In the genomic region with DNA sequence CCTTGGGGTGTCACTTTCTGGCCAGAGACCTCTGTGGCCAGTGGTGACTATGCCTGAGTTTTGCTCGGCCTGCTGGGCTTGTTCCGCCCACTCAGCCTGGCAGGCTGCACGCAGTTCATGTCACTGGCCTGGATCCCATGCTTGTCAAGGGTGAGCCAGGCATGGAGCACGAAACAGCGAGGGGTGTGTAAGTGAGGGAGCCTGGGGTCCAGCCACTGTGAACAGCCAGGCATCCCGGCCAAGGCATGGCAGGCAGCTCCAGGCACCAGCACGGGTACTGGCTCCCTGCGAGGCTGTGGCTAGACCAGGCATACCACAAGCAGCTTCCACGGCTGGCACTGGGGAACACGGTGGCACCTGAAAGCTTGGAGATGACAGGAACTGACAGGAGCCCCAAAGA, we compare ENCODE assay signal across 17 cellular contexts.
DNase-seq lines count a peak whose midpoint lies in the region; ATAC-seq and TF ChIP-seq lines count a peak whose summit lies in the region.
"Had no signal": no experiment of that assay in that cellular context is flagged by ENCODE, and none has a peak within 500 bp of the region (broad histone marks: within the 10 kb centered on the region; RNA-seq: fewer than 3 reads in every experiment).

No MANE protein-coding gene starts in this region.

- H3K27me3 ChIP-seq in H9 (ENCODE audit: insufficient read depth, low read length) (no peaks in the 10 kb centered on the region), dorsolateral prefrontal cortex (no peaks in the 10 kb centered on the region)

- no peak overlapping the region for H2BK15ac ChIP-seq in H9 (ENCODE audit: low read depth, low read length)

- no peaks in the 10 kb centered on the region for H3K79me1 ChIP-seq in H9 (ENCODE audit: insufficient read depth, low read depth, low read length, poor library complexity, severe bottlenecking)

- H2BK120ac ChIP-seq in H9 (ENCODE audit: low read depth, low read length, poor library complexity, severe bottlenecking), result no peak overlapping the region

- H4K20me1 ChIP-seq in H9 (ENCODE audit: control insufficient read depth, insufficient read depth, insufficient read length), result no peaks in the 10 kb centered on the region

- no peaks in the 10 kb centered on the region for H3K9me3 ChIP-seq in H9 (ENCODE audit: control insufficient read depth, low read depth, low read length)

- POLR2A ChIA-PET in HEK293T (lab: Yijun Ruan, JAX), result no interaction called here

- no peak overlapping the region for H3K18ac ChIP-seq in H9 (ENCODE audit: insufficient read length, low read depth, low read length)

- H3K27me3 Mint-ChIP-seq in H9 (ENCODE audit: low read depth), result no peaks in the 10 kb centered on the region
- H3K27me3 Mint-ChIP-seq: CD4-positive, alpha-beta memory T cell had no signal

- H3K4me3 Mint-ChIP-seq in H9, result no peak overlapping the region
- no peak overlapping the region for H3K4me3 Mint-ChIP-seq in stimulated activated effector memory CD8-positive, alpha-beta T cell treated with anti-CD3 and anti-CD28 coated beads, Interleukin-12 subunit alpha, Interleukin-12 subunit beta, amount 100 ng/mL, for 72 hours
- H3K4me3 Mint-ChIP-seq: CD4-positive, alpha-beta memory T cell had no signal

- H3K23ac ChIP-seq in H9 (ENCODE audit: insufficient read length, low read depth, low read length), result no peak overlapping the region

- H3K27ac Mint-ChIP-seq in H9, result no peak overlapping the region
- no peak overlapping the region for H3K27ac Mint-ChIP-seq in stimulated activated effector memory CD8-positive, alpha-beta T cell treated with anti-CD3 and anti-CD28 coated beads, Interleukin-12 subunit alpha, Interleukin-12 subunit beta, amount 100 ng/mL, for 72 hours
- H3K27ac Mint-ChIP-seq: CD4-positive, alpha-beta memory T cell had no signal

- H3K56ac ChIP-seq in H9 (ENCODE audit: insufficient read length, low read depth, low read length), result no peak overlapping the region

- H3K14ac ChIP-seq in H9 (ENCODE audit: insufficient read depth, low read length), result peak overlapping the region; percentile 47; the same call in 1 of the 2 replicates

- H3K4me1 ChIP-seq in H9 (ENCODE audit: insufficient read depth, low read length), result no peaks in the 10 kb centered on the region

- intact Hi-C loops in dorsolateral prefrontal cortex (cut with DNase I), result no loop called here
- intact Hi-C loops in posterior cingulate gyrus (cut with DNase I), result no loop called here

- H2AFZ ChIP-seq in H9 (ENCODE audit: low read length), result no peak overlapping the region
- H2AFZ ChIP-seq: PC-9 had no signal

- no CpG with 5 or more reads among the region's 10 CpGs for WGBS in H9 (ENCODE audit: extremely low coverage, insufficient read length, low lambda C conversion rate)

- peaks cover 0 to 5% (median 0%) of the 10 kb centered on the region in 3 experiments; a peak in 3 of 7 replicates for H3K36me3 Mint-ChIP-seq in H9 (ENCODE audit: insufficient read depth in 1 of 3, low read depth in 3 of 3)
- H3K36me3 Mint-ChIP-seq in stimulated activated effector memory CD8-positive, alpha-beta T cell treated with anti-CD3 and anti-CD28 coated beads, Interleukin-12 subunit alpha, Interleukin-12 subunit beta, amount 100 ng/mL, for 72 hours, result no peaks in the 10 kb centered on the region
- H3K36me3 Mint-ChIP-seq: CD4-positive, alpha-beta memory T cell had no signal

- no peak for ATAC-seq in HG02938 (IDR thresholded peaks at IDR 0.05; ENCODE audit: unreplicated experiment)
- no peak for ATAC-seq in stimulated activated effector memory CD8-positive, alpha-beta T cell treated with anti-CD3 and anti-CD28 coated beads, Interleukin-12 subunit alpha, Interleukin-12 subunit beta, amount 100 ng/mL, for 72 hours

- peaks cover 5% of the 10 kb centered on the region in 2 experiments; a peak in 3 of 4 replicates for H3K4me1 Mint-ChIP-seq in H9
- H3K4me1 Mint-ChIP-seq in stimulated activated effector memory CD8-positive, alpha-beta T cell treated with anti-CD3 and anti-CD28 coated beads, Interleukin-12 subunit alpha, Interleukin-12 subunit beta, amount 100 ng/mL, for 72 hours, result no peaks in the 10 kb centered on the region
- H3K4me1 Mint-ChIP-seq: CD4-positive, alpha-beta memory T cell had no signal

- no peak overlapping the region for H4K5ac ChIP-seq in H9 (ENCODE audit: insufficient read length, low read depth, low read length)

- no peak overlapping the region for H2BK12ac ChIP-seq in H9 (ENCODE audit: insufficient read length, low read depth, low read length)

- H3K79me2 ChIP-seq in H9 (ENCODE audit: insufficient read depth, low read length), result no peaks in the 10 kb centered on the region

- H3K9me3 Mint-ChIP-seq in H9, result no peaks in the 10 kb centered on the region; a peak in 1 of 5 replicates
- peaks cover 26% of the 10 kb centered on the region for H3K9me3 Mint-ChIP-seq in stimulated activated effector memory CD8-positive, alpha-beta T cell treated with anti-CD3 and anti-CD28 coated beads, Interleukin-12 subunit alpha, Interleukin-12 subunit beta, amount 100 ng/mL, for 72 hours

- H3K4me2 ChIP-seq in H9 (ENCODE audit: insufficient read depth, insufficient read length, low read length), result no peak overlapping the region
- H3K4me2 ChIP-seq: PC-9 had no signal

- no peaks in the 10 kb centered on the region for H3K23me2 ChIP-seq in H9 (ENCODE audit: insufficient read length, low read depth, low read length, poor library complexity, severe bottlenecking)

- no peak overlapping the region for H4K8ac ChIP-seq in H9 (replicated peaks; ENCODE audit: insufficient read length, low read depth, low read length)

- H3K27ac ChIP-seq in C4-2B (peak overlapping the region; percentile 32), H9 (ENCODE audit: insufficient read length, low read depth, low read length) (no peak overlapping the region), dorsolateral prefrontal cortex (no peak overlapping the region)
- H3K27ac ChIP-seq: HL-60, PC-9, SK-N-MC had no signal

- H3K4me3 ChIP-seq in dorsolateral prefrontal cortex, result no peak overlapping the region
- H3K4me3 ChIP-seq: PC-9, SK-N-MC had no signal

- no peak overlapping the region for H3K9ac ChIP-seq in H9 (ENCODE audit: extremely low read depth, insufficient read length, low read length)

- no peak overlapping the region for H2AK5ac ChIP-seq in H9 (ENCODE audit: insufficient read length, low read length)

- H2BK5ac ChIP-seq in H9 (ENCODE audit: insufficient read length, low read length), result no peak overlapping the region

- no peak for TF ChIP-seq CTCF in C4-2B (conservative IDR thresholded peaks at IDR 0.05)
- no peak for TF ChIP-seq CTCF in H9 (conservative IDR thresholded peaks at IDR 0.05)
- no peak for TF ChIP-seq CTCF in dorsolateral prefrontal cortex (IDR thresholded peaks at IDR 0.05 in 54 of 56, conservative IDR thresholded peaks at IDR 0.05 in 2 of 56; ENCODE audit: low read depth in 1 of 56, partially characterized antibody in 56 of 56)

- DNase-seq in H9 (peak; percentile 22), dorsolateral prefrontal cortex (peak in 7 of 10 donors; percentile 3 to 46 (median 28)), posterior cingulate gyrus (peak in 6 of 10 donors; percentile 2 to 82 (median 39)), HEK293T (ENCODE audit: extremely low spot score) (no peak), NCI-H2171 (lab: John Stamatoyannopoulos, UW) (no peak)
- DNase-seq in stimulated activated effector memory CD8-positive, alpha-beta T cell treated with anti-CD3 and anti-CD28 coated beads, Interleukin-12 subunit alpha, Interleukin-12 subunit beta, amount 100 ng/mL, for 72 hours (ENCODE audit: low spot score in 2 of 2), result no peak
- DNase-seq: KBM-7, NCI-H1436, NCI-H2029, NCI-H510A, NCI-H774, PC-9 had no signal

- H3T11ph ChIP-seq in H9 (ENCODE audit: low read length), result no peak overlapping the region

- CTCF ChIA-PET in HEK293T (lab: Yijun Ruan, JAX), result no interaction called here

- H3K4ac ChIP-seq in H9 (ENCODE audit: low read depth, low read length), result no peak overlapping the region

- H4K91ac ChIP-seq in H9 (ENCODE audit: insufficient read length, low read depth, low read length), result no peak overlapping the region

- H2BK20ac ChIP-seq in H9 (ENCODE audit: low read depth, low read length, poor library complexity, severe bottlenecking), result no peak overlapping the region

TF ChIP-seq in HEK293T, 16 proteins besides CTCF, POLR2A, EP300 and RAD21:
- no peak for TF ChIP-seq HDGF (IDR thresholded peaks at IDR 0.05; ENCODE audit: borderline replicate concordance)
- TF ChIP-seq L3MBTL2 (conservative IDR thresholded peaks at IDR 0.05), result no peak
- no peak for TF ChIP-seq SP1 (IDR thresholded peaks at IDR 0.05)
- TF ChIP-seq ZNF384 (IDR thresholded peaks at IDR 0.05), result no peak
- no peak for TF ChIP-seq CTBP1 (IDR thresholded peaks at IDR 0.05; ENCODE audit: borderline replicate concordance)
- TF ChIP-seq FOXM1 (IDR thresholded peaks at IDR 0.05; ENCODE audit: borderline replicate concordance), result no peak
- TF ChIP-seq FOXA1 (IDR thresholded peaks at IDR 0.05), result no peak
- no peak for TF ChIP-seq ELF4 (IDR thresholded peaks at IDR 0.05)
- TF ChIP-seq TARDBP (IDR thresholded peaks at IDR 0.05), result no peak
- TF ChIP-seq LEF1 (IDR thresholded peaks at IDR 0.05; ENCODE audit: borderline replicate concordance), result no peak
- no peak for TF ChIP-seq FOXK2 (IDR thresholded peaks at IDR 0.05)
- TF ChIP-seq SUZ12 (IDR thresholded peaks at IDR 0.05), result no peak
- TF ChIP-seq, protein P1, sequence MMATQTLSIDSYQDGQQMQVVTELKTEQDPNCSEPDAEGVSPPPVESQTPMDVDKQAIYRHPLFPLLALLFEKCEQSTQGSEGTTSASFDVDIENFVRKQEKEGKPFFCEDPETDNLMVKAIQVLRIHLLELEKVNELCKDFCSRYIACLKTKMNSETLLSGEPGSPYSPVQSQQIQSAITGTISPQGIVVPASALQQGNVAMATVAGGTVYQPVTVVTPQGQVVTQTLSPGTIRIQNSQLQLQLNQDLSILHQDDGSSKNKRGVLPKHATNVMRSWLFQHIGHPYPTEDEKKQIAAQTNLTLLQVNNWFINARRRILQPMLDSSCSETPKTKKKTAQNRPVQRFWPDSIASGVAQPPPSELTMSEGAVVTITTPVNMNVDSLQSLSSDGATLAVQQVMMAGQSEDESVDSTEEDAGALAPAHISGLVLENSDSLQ (IDR thresholded peaks at IDR 0.05), result no peak

Comparison
In these comparisons a context has a peak if more than half of its experiments do, and no peak if none do; other contexts are left out.
1. DNase-seq: peak in H9 (single experiment), dorsolateral prefrontal cortex (7 of 10) and posterior cingulate gyrus (6 of 10); none in stimulated activated effector memory CD8-positive, alpha-beta T cell treated with anti-CD3 and anti-CD28 coated beads, Interleukin-12 subunit alpha, Interleukin-12 subunit beta, amount 100 ng/mL, for 72 hours (0 of 2), HEK293T (single experiment) and NCI-H2171 (single experiment).